8 cellular contexts compared by ENCODE assay signal in genomic region chr2:230007931-230008707, GRCh38.
DNase-seq lines count a peak whose midpoint lies in the region; ATAC-seq, FAIRE-seq and TF ChIP-seq lines count a peak whose summit lies in the region.

No MANE protein-coding gene starts in this region.

- POLR2A ChIA-PET in CD4-positive, alpha-beta T cell (lab: Charles Lee) = interaction anchor here (1.2 kb wide), 1 partner anchor 61 kb away, joined by 3 read pairs; the partner anchor contains the start of gene SLC16A14
- POLR2A ChIA-PET in activated B cell treated with CpG ODN at 0.5 μM for 24 hours (lab: Charles Lee) = no interaction called here

- peak; percentile 72 for ATAC-seq in CD4-positive, alpha-beta T cell (ENCODE audit: poor library complexity)
- peak; percentile 75 for ATAC-seq in activated B cell treated with CpG ODN at 0.5 μM for 24 hours (ENCODE audit: low read depth)
- ATAC-seq in GM21786 (IDR thresholded peaks at IDR 0.05; ENCODE audit: unreplicated experiment) = no peak

- no peak for TF ChIP-seq POLR2A in H54 (IDR thresholded peaks at IDR 0.05; ENCODE audit: low read depth, low read length)

- H3K27ac ChIP-seq in CD4-positive, alpha-beta T cell (ENCODE audit: low read depth, low read length) = no peak overlapping the region
- H3K27ac ChIP-seq in keratinocyte (ENCODE audit: control insufficient read depth, insufficient read depth, low read length) = no peak overlapping the region

- peak; percentile 67 to 86 (median 78) for DNase-seq in CD4-positive, alpha-beta T cell
- DNase-seq in H54 (ENCODE audit: insufficient read length, low spot score) (peak; percentile 41), NCI-H2196 treated with DMSO at 0.1 percent for 48 hours (lab: John Stamatoyannopoulos, UW; ENCODE audit: unreplicated experiment) (peak; percentile 52), activated B cell treated with CpG ODN at 0.5 μM for 24 hours (peak; percentile 63), cardiac fibroblast (ENCODE audit: low read depth in 2 of 2) (peak; percentile 86), keratinocyte (ENCODE audit: low read depth, low spot score) (peak; percentile 25)
- DNase-seq in stimulated activated CD4-positive, alpha-beta T cell treated with anti-CD3 and anti-CD28 coated beads, Interleukin-15, amount 100 ng/mL, for 48 hours (ENCODE audit: low read depth in 2 of 2) = peak; percentile 62 to 78

- intact Hi-C loops in CD4-positive, alpha-beta T cell (cut with DNase I, micrococcal nuclease) = loop anchor here (1.0 to 5.0 kb wide), 7 partner anchors 152 to 804 kb away; no protein-coding TSS in a partner anchor
- intact Hi-C loops in activated B cell treated with CpG ODN at 0.5 μM for 24 hours (cut with micrococcal nuclease) = loop anchor here (1.0 to 2.0 kb wide), 9 partner anchors 59 to 840 kb away; partner anchors contain the start of gene CAB39

- no peak overlapping the region for H3K9ac ChIP-seq in keratinocyte (ENCODE audit: control insufficient read depth, extremely low read depth, insufficient read depth, low read length)

- peak; percentile 93 for TF ChIP-seq CTCF in CD4-positive, alpha-beta T cell (IDR thresholded peaks at IDR 0.05)
- peak; percentile 54 for TF ChIP-seq CTCF in activated B cell treated with CpG ODN at 0.5 μM for 24 hours (IDR thresholded peaks at IDR 0.05)
- TF ChIP-seq CTCF in cardiac fibroblast (IDR thresholded peaks at IDR 0.05; ENCODE audit: low read depth, low read length) = peak; percentile 73
- peak; percentile 68 to 83 (median 74) for TF ChIP-seq CTCF in keratinocyte (optimal IDR thresholded peaks at IDR 0.05 in 1 of 3, IDR thresholded peaks at IDR 0.05 in 1 of 3, conservative IDR thresholded peaks at IDR 0.05 in 1 of 3; ENCODE audit: extremely low read depth in 1 of 3, insufficient read depth in 2 of 3, low read length in 3 of 3)

- no peaks in the 10 kb centered on the region for H3K79me2 ChIP-seq in keratinocyte (ENCODE audit: control insufficient read depth, insufficient read depth, low read length)

- dilution Hi-C loops in keratinocyte (cut with MboI; ENCODE audit: extremely low pct_ligation_motif_present, low sequenced_read_pairs) = no loop called here

- H2AFZ ChIP-seq in keratinocyte (ENCODE audit: control insufficient read depth, low read length) = no peak overlapping the region

- no peak overlapping the region for H3K4me2 ChIP-seq in keratinocyte (ENCODE audit: control insufficient read depth, extremely low read depth, insufficient read depth, low read depth, low read length)

- peak overlapping the region; percentile 7 for H3K4me3 Mint-ChIP-seq in CD4-positive, alpha-beta T cell
- H3K4me3 Mint-ChIP-seq in activated B cell treated with CpG ODN at 0.5 μM for 24 hours = no peak overlapping the region

- H4K20me1 ChIP-seq in keratinocyte (ENCODE audit: control insufficient read depth, extremely low read depth, insufficient read depth, low read length) = no peaks in the 10 kb centered on the region

- H3K9me3 Mint-ChIP-seq in CD4-positive, alpha-beta T cell = no peaks in the 10 kb centered on the region
- no peaks in the 10 kb centered on the region for H3K9me3 Mint-ChIP-seq in activated B cell treated with CpG ODN at 0.5 μM for 24 hours

- no peaks in the 10 kb centered on the region for H3K36me3 ChIP-seq in keratinocyte (ENCODE audit: control insufficient read depth in 2 of 2, extremely low read depth in 1 of 2, insufficient read depth in 2 of 2, low read length in 2 of 2)

- H3K27ac Mint-ChIP-seq in CD4-positive, alpha-beta T cell = no peak overlapping the region
- H3K27ac Mint-ChIP-seq in activated B cell treated with CpG ODN at 0.5 μM for 24 hours = no peak overlapping the region

- no peaks in the 10 kb centered on the region for H3K9me1 ChIP-seq in keratinocyte (ENCODE audit: control insufficient read depth, extremely low read depth, insufficient read depth, low read length)

- CTCF ChIA-PET in CD4-positive, alpha-beta T cell (lab: Charles Lee) = interaction anchor here (0.7 to 1.0 kb wide), 6 partner anchors 8 to 790 kb away, joined by 3 read pairs; no protein-coding TSS in a partner anchor
- CTCF ChIA-PET in activated B cell treated with CpG ODN at 0.5 μM for 24 hours (lab: Charles Lee) = interaction anchor here (0.7 to 2.5 kb wide), 10 partner anchors 9 to 791 kb away, joined by 3 to 18 read pairs (median 4); no protein-coding TSS in a partner anchor

- no peak for FAIRE-seq in H54 (lab: Jason Lieb, UNC)
- peak; percentile 9 for FAIRE-seq in keratinocyte (lab: Jason Lieb, UNC)

- no peaks in the 10 kb centered on the region for H3K9me3 ChIP-seq in CD4-positive, alpha-beta T cell (ENCODE audit: control insufficient read depth, low read length)
- no peaks in the 10 kb centered on the region for H3K9me3 ChIP-seq in keratinocyte (ENCODE audit: control insufficient read depth, low read depth, low read length)

- no peaks in the 10 kb centered on the region for H3K4me1 Mint-ChIP-seq in CD4-positive, alpha-beta T cell (ENCODE audit: low read depth)
- peaks cover 3% of the 10 kb centered on the region for H3K4me1 Mint-ChIP-seq in activated B cell treated with CpG ODN at 0.5 μM for 24 hours

- no peak overlapping the region for H3K4me3 ChIP-seq in cardiac fibroblast (replicated peaks in 1 of 2; ENCODE audit: low read depth in 2 of 2, low read length in 2 of 2)
- H3K4me3 ChIP-seq in keratinocyte (ENCODE audit: control insufficient read depth in 2 of 3, extremely low read depth in 1 of 3, insufficient read depth in 2 of 3, low read depth in 1 of 3, low read length in 3 of 3) = no peak overlapping the region

- no peaks in the 10 kb centered on the region for H3K27me3 Mint-ChIP-seq in CD4-positive, alpha-beta T cell
- H3K27me3 Mint-ChIP-seq in activated B cell treated with CpG ODN at 0.5 μM for 24 hours = no peaks in the 10 kb centered on the region

- H3K27me3 ChIP-seq in CD4-positive, alpha-beta T cell (ENCODE audit: control insufficient read depth, insufficient read depth, low read length) = no peaks in the 10 kb centered on the region
- no peaks in the 10 kb centered on the region for H3K27me3 ChIP-seq in keratinocyte (ENCODE audit: control insufficient read depth, extremely low read depth, insufficient read depth, low read length)

- no peaks in the 10 kb centered on the region for H3K36me3 Mint-ChIP-seq in CD4-positive, alpha-beta T cell (ENCODE audit: low read depth)
- H3K36me3 Mint-ChIP-seq in activated B cell treated with CpG ODN at 0.5 μM for 24 hours (ENCODE audit: low read depth) = no peaks in the 10 kb centered on the region

- H3K4me1 ChIP-seq in keratinocyte (ENCODE audit: control insufficient read depth, extremely low read depth, insufficient read depth, low read length) = no peaks in the 10 kb centered on the region

Comparison
In these comparisons a context has a peak if more than half of its experiments do, and no peak if none do; other contexts are left out.
1. DNase-seq: peak in every context shown above with its lines; median percentile 86 in cardiac fibroblast; 78 in CD4-positive, alpha-beta T cell; 70 in stimulated activated CD4-positive, alpha-beta T cell treated with anti-CD3 and anti-CD28 coated beads, Interleukin-15, amount 100 ng/mL, for 48 hours; 63 in activated B cell treated with CpG ODN at 0.5 μM for 24 hours; 52 in NCI-H2196 treated with DMSO at 0.1 percent for 48 hours; 41 in H54; 25 in keratinocyte.